Comparison of ENCODE assay signal across 8 cellular contexts in genomic region chr5:177472460-177473441, GRCh38. TPM values are rescaled to one million over a fixed set of nuclear protein-coding genes. Genes with fewer than 3 reads are reported as not detected.
A peak's percentile ranks its signal among the peaks of the same experiment; 100 is the strongest.
DNase-seq lines count a peak whose midpoint lies in the region; ATAC-seq and TF ChIP-seq lines count a peak whose summit lies in the region.

No MANE protein-coding gene starts in this region.

- peak overlapping the region; percentile 89 for H3K9ac ChIP-seq in HCT116 (ENCODE audit: low read length)
- peak overlapping the region; percentile 87 for H3K9ac ChIP-seq in adipocyte (ENCODE audit: low read length)

- H3K4me2 ChIP-seq in DOHH2 (ENCODE audit: low read length) = peak overlapping the region; percentile 95
- peak overlapping the region; percentile 97 for H3K4me2 ChIP-seq in HCT116 (ENCODE audit: low read length)

- 0 out of 2 replicates have a peak, but pooled peaks cover 6% of the 10 kb centered on the region for H3F3A ChIP-seq in DOHH2 (ENCODE audit: control insufficient read depth, insufficient read depth)

- peaks cover 43% of the 10 kb centered on the region for H3K4me1 ChIP-seq in DOHH2 (ENCODE audit: control insufficient read depth, low read length)
- peaks cover 8 to 55% of the 10 kb centered on the region in 2 experiments; a peak in 3 of 4 replicates for H3K4me1 ChIP-seq in HCT116 (ENCODE audit: control insufficient read depth in 1 of 2, insufficient read depth in 2 of 2, low read length in 2 of 2)
- peaks cover 53% of the 10 kb centered on the region for H3K4me1 ChIP-seq in adipocyte (ENCODE audit: control insufficient read depth, insufficient read depth, low read length)

- H4K20me1 ChIP-seq in DOHH2 (ENCODE audit: control insufficient read depth, insufficient read depth, low read depth, low read length) = peaks cover 13% of the 10 kb centered on the region; the same call in 1 of the 2 replicates
- no peaks in the 10 kb centered on the region for H4K20me1 ChIP-seq in HCT116 (ENCODE audit: insufficient read depth)

- TF ChIP-seq POLR2A in HCT116 (IDR thresholded peaks at IDR 0.05; ENCODE audit: borderline replicate concordance, extremely low read depth, insufficient read depth, insufficient read length) = no peak

- intact Hi-C loops in HCT116 (cut with micrococcal nuclease) = no loop called here

- H3K36me3 ChIP-seq in DOHH2 (ENCODE audit: control insufficient read depth, low read length) (peaks cover 23% of the 10 kb centered on the region), HCT116 (ENCODE audit: control insufficient read depth in 1 of 2, insufficient read depth in 2 of 2, low read length in 2 of 2) (peaks cover 7 to 11% of the 10 kb centered on the region in 2 experiments; a peak in 3 of 4 replicates), adipocyte (ENCODE audit: control insufficient read depth, insufficient read depth, low read length, severe bottlenecking) (peaks cover under 1% of the 10 kb centered on the region)

- BruUV-seq in HCT116 (replicated peaks; lab: Mats Ljungman, UMichigan) = no TSS peak

- RAD21 ChIA-PET in HCT116 (lab: Charles Lee; ENCODE audit: low non-redundant PET in 1 of 2, low total read pairs in 2 of 2, uncharacterized antibody in 2 of 2, unreplicated experiment in 2 of 2) = no interaction called here

- POLR2A ChIA-PET in HCT116 (lab: Charles Lee) = interaction anchor here (0.6 to 2.6 kb wide), 7 partner anchors 9 to 69 kb away, joined by 3 to 8 read pairs (median 3); no protein-coding TSS in a partner anchor

- ATAC-seq in HCT116 = peak; percentile 53
- no peak for ATAC-seq in GM21367 (IDR thresholded peaks at IDR 0.05; ENCODE audit: unreplicated experiment)
- no peak for ATAC-seq in GM18517 (IDR thresholded peaks at IDR 0.05; ENCODE audit: unreplicated experiment)

- no peak for TF ChIP-seq RAD21 in HCT116 (IDR thresholded peaks at IDR 0.05; ENCODE audit: low read depth)

- TF ChIP-seq CTCF in DOHH2 (IDR thresholded peaks at IDR 0.05; ENCODE audit: low read depth, low read length, poor library complexity, severe bottlenecking) = peak; percentile 10
- no peak for TF ChIP-seq CTCF in HCT116 (IDR thresholded peaks at IDR 0.05 in 2 of 3, conservative IDR thresholded peaks at IDR 0.05 in 1 of 3; ENCODE audit: borderline replicate concordance in 1 of 3, insufficient read depth in 1 of 3, low read depth in 2 of 3, low read length in 2 of 3)

- H3K4me3 ChIP-seq in DOHH2 (ENCODE audit: low read length) (peak overlapping the region; percentile 85), HCT116 (replicated peaks in 1 of 2; ENCODE audit: low read depth in 1 of 2, low read length in 2 of 2) (peak overlapping the region; percentile 85 to 92), adipocyte (ENCODE audit: low read length) (peak overlapping the region; percentile 82)

- H2AFZ ChIP-seq in HCT116 (ENCODE audit: low read depth, low read length, poor library complexity, severe bottlenecking) = no peak overlapping the region

- H3K27ac ChIP-seq in DOHH2 (ENCODE audit: low read depth, low read length) (peak overlapping the region; percentile 36; the same call in 1 of the 2 replicates), HCT116 (ENCODE audit: low read depth, low read length) (peak overlapping the region; percentile 84)

- H3K9me3 ChIP-seq in DOHH2 (ENCODE audit: control insufficient read depth, insufficient read depth, low read length) (no peaks in the 10 kb centered on the region), HCT116 (ENCODE audit: control insufficient read depth in 1 of 2, insufficient read depth in 1 of 2, low read depth in 1 of 2, low read length in 2 of 2) (no peaks in the 10 kb centered on the region), adipocyte (ENCODE audit: control insufficient read depth, low read length) (no peaks in the 10 kb centered on the region)

- DNase-seq in HCT116 (ENCODE audit: low read depth, low spot score) (no peak), RKO (ENCODE audit: low spot score) (peak; percentile 49), adipocyte (ENCODE audit: low read depth) (peak; percentile 66), iPS-NIHi7 (ENCODE audit: extremely low spot score) (peak; percentile 54)
- peak; percentile 51 to 55 for DNase-seq in stimulated activated CD4-positive, alpha-beta T cell treated with anti-CD3 and anti-CD28 coated beads, Interleukin-4, amount 100 ng/mL, for 4 hours

- CTCF ChIA-PET in HCT116 (lab: Charles Lee) = interaction anchor here (1.2 to 1.9 kb wide), 3 partner anchors 18 to 163 kb away, joined by 3 to 6 read pairs (median 3); no protein-coding TSS in a partner anchor

- H3K79me2 ChIP-seq in DOHH2 (ENCODE audit: control insufficient read depth, low read length) (peaks cover 36% of the 10 kb centered on the region), HCT116 (ENCODE audit: insufficient read depth, low read length) (peaks cover 39% of the 10 kb centered on the region)

- H3K9me2 ChIP-seq in DOHH2 (replicated peaks; ENCODE audit: control insufficient read depth, low read length) (no peaks in the 10 kb centered on the region), HCT116 (ENCODE audit: insufficient read depth) (no peaks in the 10 kb centered on the region)

- H3K27me3 ChIP-seq in DOHH2 (ENCODE audit: control insufficient read depth, low read length) = no peaks in the 10 kb centered on the region
- no peaks in the 10 kb centered on the region for H3K27me3 ChIP-seq in HCT116 (ENCODE audit: insufficient read depth, low read length)
- no peaks in the 10 kb centered on the region for H3K27me3 ChIP-seq in adipocyte (replicated peaks; ENCODE audit: control insufficient read depth, insufficient read depth, low read length)

TF ChIP-seq in HCT116, 20 proteins besides CTCF, POLR2A, EP300 and RAD21:
- TF ChIP-seq ZFX (IDR thresholded peaks at IDR 0.05) (peak; percentile 58; the same call in 1 of the 2 replicates), CBX3 (IDR thresholded peaks at IDR 0.05; ENCODE audit: low read depth) (no peak), SRF (IDR thresholded peaks at IDR 0.05; ENCODE audit: low read depth) (no peak), YY1 (IDR thresholded peaks at IDR 0.05; ENCODE audit: extremely low read depth, insufficient replicate concordance, low read depth, low read length) (no peak)

RNA-seq across cellular contexts. Expression of gene DBN1, which starts 0.7 kb away (rescaled TPM):
- 144 TPM for total RNA-seq in HCT116 (2021; ENCODE audit: unreplicated experiment)
- 110 and 117 TPM in 2 replicates for polyA plus RNA-seq in HCT116 (2012)

RNA-seq across cellular contexts. Expression of gene PDLIM7, which starts 24.7 kb away (rescaled TPM):
- total RNA-seq in HCT116 (2021; ENCODE audit: unreplicated experiment) = 153 TPM
- 152 and 163 TPM in 2 replicates for polyA plus RNA-seq in HCT116 (2012)

RNA-seq across cellular contexts. Expression of gene PRR7, which starts 26.1 kb away (rescaled TPM):
- 39.9 TPM for total RNA-seq in HCT116 (2021; ENCODE audit: unreplicated experiment)
- polyA plus RNA-seq in HCT116 (2012) = 28.9 and 29.4 TPM in 2 replicates

RNA-seq across cellular contexts. Expression of gene DOK3, which starts 36.9 kb away (rescaled TPM):
- total RNA-seq in HCT116 (2021; ENCODE audit: unreplicated experiment) = 8.0 TPM
- polyA plus RNA-seq in HCT116 (2012) = 3.3 and 3.7 TPM in 2 replicates

RNA-seq across cellular contexts. Expression of gene DDX41, which starts 44.0 kb away (rescaled TPM):
- total RNA-seq in HCT116 (2021; ENCODE audit: unreplicated experiment) = 141 TPM
- 267 and 489 TPM in 2 replicates for polyA plus RNA-seq in HCT116 (2012)
